In genomic region chr12:65788912-65789311, GRCh38 we compare ENCODE assay signal across 25 cellular contexts. TPM values are rescaled to one million over a fixed set of nuclear protein-coding genes. Genes with fewer than 3 reads are reported as not detected.
"Had no signal": no experiment of that assay in that cellular context is flagged by ENCODE, and none has a peak within 500 bp of the region (broad histone marks: within the 10 kb centered on the region; RNA-seq: fewer than 3 reads in every experiment).

No MANE protein-coding gene starts in this region.

- H3K4me1 ChIP-seq: foreskin keratinocyte, gastroesophageal sphincter, heart left ventricle, left lung, lower lobe of right lung had no signal

- DNase-seq: effector CD8-positive, alpha-beta T cell; effector memory CD8-positive, alpha-beta T cell; endodermal cell; erythroblast; foreskin keratinocyte; heart left ventricle; hypothalamus; immature natural killer cell; islet precursor cell; left cardiac atrium; left lung; left ventricle myocardium superior; lower lobe of right lung; mesenchymal stem cell; mucosa of descending colon; naive B cell had no signal

- H3K9me3 ChIP-seq: gastroesophageal sphincter, left lung, lower lobe of right lung, mucosa of descending colon had no signal

- ATAC-seq: effector memory CD8-positive, alpha-beta T cell; esophagus mucosa; foreskin keratinocyte; gastroesophageal sphincter; heart left ventricle; left cardiac atrium; left lung; left ventricle myocardium superior; lower lobe of right lung; mucosa of descending colon had no signal

- H3K27ac ChIP-seq: coronary artery, epithelial cell of prostate, foreskin keratinocyte, gastroesophageal sphincter, heart left ventricle, hepatocyte, left lung, lower lobe of right lung had no signal

- H3K4me3 ChIP-seq: coronary artery, gastroesophageal sphincter, heart left ventricle, hepatocyte, left lung, lower lobe of right lung, mucosa of descending colon had no signal

- H3K27me3 ChIP-seq: foreskin keratinocyte, heart left ventricle, hepatocyte, left lung had no signal

- H3K79me2 ChIP-seq: hepatocyte had no signal

- H3K36me3 ChIP-seq: gastroesophageal sphincter, heart left ventricle, left lung, lower lobe of right lung had no signal

- H2AFZ ChIP-seq: hepatocyte had no signal

- H3K4me2 ChIP-seq: hepatocyte had no signal

- FAIRE-seq: colon, endometrium, frontal cortex had no signal

RNA-seq across cellular contexts. Expression of gene HMGA2, which starts 35.4 kb away (rescaled TPM):
- total RNA-seq: left ventricle myocardium superior, lower lobe of right lung, mesenteric fat pad had no signal
